In genomic region chr5:131242728-131243255, GRCh38 we compare ENCODE assay signal across 10 cellular contexts. TPM values are rescaled to one million over a fixed set of nuclear protein-coding genes. Genes with fewer than 3 reads are reported as not detected.
A peak's percentile ranks its signal among the peaks of the same experiment; 100 is the strongest.
DNase-seq lines count a peak whose midpoint lies in the region; ATAC-seq and TF ChIP-seq lines count a peak whose summit lies in the region.
"Had no signal": no experiment of that assay in that cellular context is flagged by ENCODE, and none has a peak within 500 bp of the region (broad histone marks: within the 10 kb centered on the region; RNA-seq: fewer than 3 reads in every experiment).

No MANE protein-coding gene starts in this region.

- ATAC-seq in GM18520 (IDR thresholded peaks at IDR 0.05; ENCODE audit: unreplicated experiment) (peak; percentile 55), HG02981 (IDR thresholded peaks at IDR 0.05; ENCODE audit: unreplicated experiment) (no peak), GM18511 (IDR thresholded peaks at IDR 0.05; ENCODE audit: unreplicated experiment) (no peak), HG02763 (IDR thresholded peaks at IDR 0.05; ENCODE audit: unreplicated experiment) (no peak)

- DNase-seq in SJSA1 (ENCODE audit: low read depth in 1 of 2, low spot score in 2 of 2), result peak; percentile 69 to 86
- peak; percentile 77 for DNase-seq in fibroblast of the aortic adventitia (ENCODE audit: low read depth)
- DNase-seq in SW480 (ENCODE audit: low spot score), result no peak
- DNase-seq: NCI-H510A treated with DMSO at 0.1 percent for 48 hours had no signal

- H3K4me3 ChIP-seq in ACC112 (ENCODE audit: low read depth, low read length) (no peak overlapping the region), SJSA1 (no peak overlapping the region), fibroblast of the aortic adventitia (ENCODE audit: low read depth, low read length) (no peak overlapping the region)
- H3K4me3 ChIP-seq: tibial nerve had no signal

- no peak for TF ChIP-seq CTCF in fibroblast of the aortic adventitia (IDR thresholded peaks at IDR 0.05; ENCODE audit: insufficient read depth, low read length)

- no peaks in the 10 kb centered on the region for H3K79me2 ChIP-seq in ACC112 (ENCODE audit: control insufficient read depth, insufficient read depth, low read length, unreplicated experiment)

- H3K27me3 ChIP-seq in ACC112 (ENCODE audit: insufficient read depth, low read length) (no peaks in the 10 kb centered on the region), SJSA1 (replicated peaks) (no peaks in the 10 kb centered on the region)
- H3K27me3 ChIP-seq: tibial nerve had no signal

- no peak overlapping the region for H2AFZ ChIP-seq in ACC112 (ENCODE audit: low read length, unreplicated experiment)

- H3K36me3 ChIP-seq in ACC112 (ENCODE audit: insufficient read depth, low read length) (no peaks in the 10 kb centered on the region), SJSA1 (no peaks in the 10 kb centered on the region)
- H3K36me3 ChIP-seq: tibial nerve had no signal

- H3K9me3 ChIP-seq in SJSA1 (replicated peaks), result no peaks in the 10 kb centered on the region

- H3K4me1 ChIP-seq in ACC112 (ENCODE audit: control insufficient read depth, insufficient read depth, low read length, unreplicated experiment), result peaks cover 18% of the 10 kb centered on the region
- H3K4me1 ChIP-seq in SJSA1 (replicated peaks), result peaks cover 18% of the 10 kb centered on the region
- H3K4me1 ChIP-seq: tibial nerve had no signal

- H3K27ac ChIP-seq in ACC112 (ENCODE audit: low read depth, low read length) (peak overlapping the region; percentile 69), SJSA1 (peak overlapping the region; percentile 44)
- H3K27ac ChIP-seq: tibial nerve had no signal

RNA-seq across cellular contexts. Expression of gene CDC42SE2, which starts 21.1 kb away (rescaled TPM):
- 51.3 and 66.2 TPM in 2 replicates for total RNA-seq in SJSA1 (2014; rRNA removed; shearing (Covaris generic))
- total RNA-seq in fibroblast of the aortic adventitia (ENCODE audit: low replicate concordance), result 14.2 and 45.6 TPM in 2 replicates
